ENCODE assay signal across 1 cellular context in the genomic region with DNA sequence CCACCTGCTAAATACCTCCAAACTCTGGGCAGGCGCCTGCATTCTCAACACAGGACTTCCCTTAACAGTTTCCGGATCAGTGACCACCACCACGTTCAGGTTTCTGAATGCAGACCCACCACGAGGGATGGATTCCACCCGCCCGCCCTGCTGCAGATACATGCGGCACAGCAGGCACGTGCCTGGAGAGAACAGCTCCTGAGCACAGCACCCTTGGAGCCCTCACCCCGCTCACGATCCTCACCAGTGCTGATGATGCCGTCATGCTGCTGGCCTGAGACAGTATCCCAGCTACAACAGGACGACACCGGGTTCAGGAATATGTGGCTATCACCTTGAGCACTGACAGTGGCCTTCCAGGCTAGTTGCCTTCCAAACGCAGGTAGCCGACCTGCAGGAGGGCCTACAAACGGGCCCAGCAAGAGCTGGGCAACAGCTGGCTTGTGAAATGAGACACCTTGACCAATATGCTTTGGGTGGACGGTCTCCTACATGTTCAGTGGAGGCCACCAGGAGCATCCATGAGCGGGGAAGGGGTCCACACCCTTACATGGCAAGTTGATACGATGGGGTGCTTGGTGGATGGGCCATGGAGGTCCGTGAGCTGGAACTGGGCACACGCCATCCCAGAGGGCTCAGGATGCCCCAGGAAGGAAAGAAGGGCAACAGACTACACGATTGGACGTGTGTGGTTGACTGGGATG.
TF ChIP-seq lines count a peak whose summit lies in the region.

No MANE protein-coding gene starts in this region.

TF ChIP-seq in HepG2, 621 proteins besides CTCF, POLR2A, EP300 and RAD21:
- peak; percentile 68 for TF ChIP-seq AGO2 (optimal IDR thresholded peaks at IDR 0.05; ENCODE audit: low read depth, low read length)
- TF ChIP-seq YEATS4 (CRISPR knock-in tag; IDR thresholded peaks at IDR 0.05; ENCODE audit: borderline replicate concordance): no peak
